Comparison of ENCODE assay signal across 7 cellular contexts in the genomic region with DNA sequence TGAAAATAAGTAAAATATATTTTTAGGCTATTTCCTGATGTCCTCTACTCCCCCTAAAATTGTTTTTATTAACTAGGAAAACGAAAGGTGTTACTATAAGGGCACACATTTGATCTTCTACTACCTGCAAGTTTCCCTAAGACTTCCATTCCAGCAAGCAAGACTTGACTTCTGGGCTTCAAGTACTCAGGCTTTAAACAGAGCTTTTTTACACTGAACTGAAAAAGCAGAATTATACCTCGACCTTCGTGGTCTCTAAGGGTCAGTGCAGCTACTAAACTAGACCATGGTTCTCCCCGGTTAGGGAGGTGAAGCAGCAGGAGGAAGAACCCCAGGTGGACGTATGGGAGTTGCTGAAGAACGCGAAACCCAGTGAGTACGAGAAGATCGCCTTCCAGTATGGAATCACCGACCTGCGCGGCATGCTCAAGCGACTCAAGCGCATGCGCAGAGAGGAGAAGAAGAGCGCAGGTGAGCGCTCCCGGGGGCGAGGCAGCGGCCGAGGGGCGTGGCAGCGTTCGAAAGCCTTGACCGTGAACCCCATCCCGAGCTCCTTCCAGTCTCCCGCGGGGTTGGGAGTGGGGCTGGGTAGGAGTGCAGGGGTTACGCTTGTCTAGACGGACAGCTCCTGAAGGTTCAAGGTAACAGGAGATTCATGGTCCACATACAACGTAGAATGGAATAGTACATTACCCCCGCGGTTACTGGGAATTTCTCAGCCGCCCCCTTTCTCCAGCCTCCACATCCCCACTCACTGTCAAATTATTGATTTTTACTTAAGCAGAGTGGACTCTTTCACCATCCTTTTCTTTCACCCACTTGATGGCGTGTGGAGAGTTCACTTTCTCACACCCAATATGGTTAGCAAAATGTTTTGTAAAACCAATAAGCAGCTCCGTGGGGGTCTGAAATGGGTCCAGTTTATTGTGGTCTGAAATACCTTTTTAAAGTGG. TPM values are rescaled to one million over a fixed set of nuclear protein-coding genes. Genes with fewer than 3 reads are reported as not detected.
DNase-seq lines count a peak whose midpoint lies in the region; ATAC-seq and TF ChIP-seq lines count a peak whose summit lies in the region.

No MANE protein-coding gene starts in this region.

- no TSS peak for BruUV-seq in IMR-90 (replicated peaks; lab: Mats Ljungman, UMichigan)

- H3K27ac Mint-ChIP-seq in activated T-cell treated with anti-CD3 and anti-CD28 coated beads, Interleukin-2, amount 50 U/mL, for 72 hours = no peak overlapping the region

- H3K4me3 ChIP-seq in IMR-90 (ENCODE audit: insufficient read depth, low read depth, low read length) (no peak overlapping the region), iPS-18c (ENCODE audit: insufficient read depth, low read depth, low read length) (peak overlapping the region; percentile 31; the same call in 1 of the 2 replicates), gastrocnemius medialis (no peak overlapping the region)

- no peak overlapping the region for H3K4ac ChIP-seq in IMR-90 (ENCODE audit: low read depth, low read length)

- no peak for TF ChIP-seq POLR2A in IMR-90 (IDR thresholded peaks at IDR 0.05; ENCODE audit: low read depth, low read length)
- TF ChIP-seq POLR2A in gastrocnemius medialis (IDR thresholded peaks at IDR 0.05) = no peak
- no peak for TF ChIP-seq POLR2A in GM18505 (IDR thresholded peaks at IDR 0.05; ENCODE audit: borderline replicate concordance, extremely low read depth, insufficient read depth, insufficient read length)

- H2AFZ ChIP-seq in IMR-90 (replicated peaks; ENCODE audit: low read length, poor library complexity) = peak overlapping the region; percentile 78

- TF ChIP-seq CTCF in IMR-90 (conservative IDR thresholded peaks at IDR 0.05; ENCODE audit: low read depth, low read length) (no peak), gastrocnemius medialis (IDR thresholded peaks at IDR 0.05 in 4 of 5, conservative IDR thresholded peaks at IDR 0.05 in 1 of 5) (no peak)

- H3K36me3 Mint-ChIP-seq in activated T-cell treated with anti-CD3 and anti-CD28 coated beads, Interleukin-2, amount 50 U/mL, for 72 hours (ENCODE audit: insufficient read depth in 2 of 2) = no peaks in the 10 kb centered on the region

- ATAC-seq in IMR-90 (ENCODE audit: low read depth) = no peak
- no peak for ATAC-seq in activated T-cell treated with anti-CD3 and anti-CD28 coated beads, Interleukin-2, amount 50 U/mL, for 72 hours (replicated peaks in 1 of 2)
- ATAC-seq in gastrocnemius medialis = peak in 1 of 2 donors; percentile 22
- no peak for ATAC-seq in GM19455 (IDR thresholded peaks at IDR 0.05; ENCODE audit: unreplicated experiment)
- ATAC-seq in GM18505 (IDR thresholded peaks at IDR 0.05; ENCODE audit: unreplicated experiment) = no peak

- intact Hi-C loops in IMR-90 (cut with micrococcal nuclease) (no loop called here), gastrocnemius medialis (cut with DNase I; ENCODE audit: low total_unique reads) (no loop called here)

- no peaks in the 10 kb centered on the region for H3K79me1 ChIP-seq in IMR-90 (ENCODE audit: low read depth in 1 of 2, low read length in 2 of 2)

- H2BK120ac ChIP-seq in IMR-90 (ENCODE audit: low read depth, low read length) = no peak overlapping the region

- no peak overlapping the region for H3K14ac ChIP-seq in IMR-90 (replicated peaks; ENCODE audit: low read depth, low read length)

- peaks cover 5% of the 10 kb centered on the region for H3K4me1 Mint-ChIP-seq in activated T-cell treated with anti-CD3 and anti-CD28 coated beads, Interleukin-2, amount 50 U/mL, for 72 hours (ENCODE audit: low read depth)

- no peak overlapping the region for H2BK20ac ChIP-seq in IMR-90 (ENCODE audit: low read depth, low read length)

- no peak overlapping the region for H2BK15ac ChIP-seq in IMR-90 (ENCODE audit: low read depth, low read length)

- no peak overlapping the region for H3K23ac ChIP-seq in IMR-90 (ENCODE audit: low read depth, low read length)

- no peak overlapping the region for H4K5ac ChIP-seq in IMR-90 (ENCODE audit: low read depth, low read length)

- peak overlapping the region; percentile 81 for H3K4me2 ChIP-seq in IMR-90 (ENCODE audit: low read depth, low read length)

- peak overlapping the region; percentile 69 to 74 for H3K4me3 Mint-ChIP-seq in activated T-cell treated with anti-CD3 and anti-CD28 coated beads, Interleukin-2, amount 50 U/mL, for 72 hours

- POLR2A ChIA-PET in IMR-90 (lab: Charles Lee; ENCODE audit: unreplicated experiment) = no interaction called here

- peaks cover 3% of the 10 kb centered on the region; the same call in 1 of the 2 replicates for H3K27me3 ChIP-seq in IMR-90 (ENCODE audit: control insufficient read depth, insufficient read depth, low read length)
- no peaks in the 10 kb centered on the region for H3K27me3 ChIP-seq in gastrocnemius medialis

- H3K9me3 ChIP-seq in IMR-90 (ENCODE audit: control insufficient read depth, insufficient read depth, low read length) (no peaks in the 10 kb centered on the region), iPS-18c (ENCODE audit: control insufficient read depth, insufficient read depth, low read length) (no peaks in the 10 kb centered on the region), gastrocnemius medialis (no peaks in the 10 kb centered on the region)

- no peak overlapping the region for H4K8ac ChIP-seq in IMR-90 (ENCODE audit: low read depth in 2 of 2, low read length in 2 of 2)

- H3K9me3 Mint-ChIP-seq in activated T-cell treated with anti-CD3 and anti-CD28 coated beads, Interleukin-2, amount 50 U/mL, for 72 hours = no peaks in the 10 kb centered on the region

- H3K27me3 Mint-ChIP-seq in activated T-cell treated with anti-CD3 and anti-CD28 coated beads, Interleukin-2, amount 50 U/mL, for 72 hours (ENCODE audit: low read depth) = peaks cover 29% of the 10 kb centered on the region

- no CpG with 5 or more reads among the region's 36 CpGs for WGBS in IMR-90 (ENCODE audit: extremely low coverage in 2 of 2, insufficient read length in 1 of 2), 2 experiments

- H3K56ac ChIP-seq in IMR-90 (ENCODE audit: extremely low read depth, insufficient read depth, low read length) = no peak overlapping the region

- dilution Hi-C loops in IMR-90 (cut with HindIII; ENCODE audit: low sequenced_read_pairs, unreplicated experiment) = no loop called here

- H4K91ac ChIP-seq in IMR-90 (ENCODE audit: insufficient read depth, low read depth, low read length) = no peak overlapping the region

- H3K36me3 ChIP-seq in IMR-90 (ENCODE audit: control insufficient read depth, insufficient read depth, low read length) (no peaks in the 10 kb centered on the region), gastrocnemius medialis (peaks cover 0 to 91% of the 10 kb centered on the region in 2 donors)

- no peak overlapping the region for H3K18ac ChIP-seq in IMR-90 (ENCODE audit: low read depth, low read length)

- DNase-seq in IMR-90 = no peak
- peak in 1 of 2 donors; percentile 2 for DNase-seq in activated T-cell treated with anti-CD3 and anti-CD28 coated beads, Interleukin-2, amount 50 U/mL, for 72 hours
- DNase-seq in gastrocnemius medialis = peak in 1 of 2 donors; percentile 29
- DNase-seq in NCI-H524 (lab: John Stamatoyannopoulos, UW) = no peak

- in situ Hi-C loops in IMR-90 (cut with MboI; ENCODE audit: low sequenced_read_pairs) (no loop called here), gastrocnemius medialis (cut with MboI; ENCODE audit: low sequenced_read_pairs in 4 of 4) (no loop called here)

- no peak overlapping the region for H2AK5ac ChIP-seq in IMR-90 (ENCODE audit: low read depth, low read length)

- no peaks in the 10 kb centered on the region for H4K20me1 ChIP-seq in IMR-90 (ENCODE audit: insufficient read depth, low read length)

- H2BK5ac ChIP-seq in IMR-90 (ENCODE audit: low read depth, low read length, poor library complexity, severe bottlenecking) = no peak overlapping the region

- no peaks in the 10 kb centered on the region for H3K9me1 ChIP-seq in IMR-90 (ENCODE audit: insufficient read depth, low read length)

- no peak overlapping the region for H3K27ac ChIP-seq in IMR-90 (ENCODE audit: insufficient read depth, low read length)
- H3K27ac ChIP-seq in gastrocnemius medialis = peak overlapping the region; percentile 37 to 75 (median 60)

- no peak overlapping the region for H2AK9ac ChIP-seq in IMR-90 (replicated peaks; ENCODE audit: low read depth, low read length, poor library complexity)

- no peak for TF ChIP-seq RAD21 in IMR-90 (IDR thresholded peaks at IDR 0.05; ENCODE audit: low read length)

- no peak overlapping the region for H3K9ac ChIP-seq in IMR-90 (ENCODE audit: low read depth, low read length)

- H3K4me1 ChIP-seq in IMR-90 (ENCODE audit: control insufficient read depth, insufficient read depth, low read length) = no peaks in the 10 kb centered on the region
- peaks cover 0 to 6% of the 10 kb centered on the region in 2 donors for H3K4me1 ChIP-seq in gastrocnemius medialis

- CTCF ChIA-PET in IMR-90 (lab: Yijun Ruan, JAX) = no interaction called here

TF ChIP-seq in IMR-90, 13 proteins besides CTCF, POLR2A, EP300 and RAD21 (continues in another document):
- TF ChIP-seq MXI1 (IDR thresholded peaks at IDR 0.05; ENCODE audit: borderline replicate concordance, low read depth, low read length) = no peak
- no peak for TF ChIP-seq MAFK (IDR thresholded peaks at IDR 0.05; ENCODE audit: low read depth, low read length)
- TF ChIP-seq, protein P1, sequence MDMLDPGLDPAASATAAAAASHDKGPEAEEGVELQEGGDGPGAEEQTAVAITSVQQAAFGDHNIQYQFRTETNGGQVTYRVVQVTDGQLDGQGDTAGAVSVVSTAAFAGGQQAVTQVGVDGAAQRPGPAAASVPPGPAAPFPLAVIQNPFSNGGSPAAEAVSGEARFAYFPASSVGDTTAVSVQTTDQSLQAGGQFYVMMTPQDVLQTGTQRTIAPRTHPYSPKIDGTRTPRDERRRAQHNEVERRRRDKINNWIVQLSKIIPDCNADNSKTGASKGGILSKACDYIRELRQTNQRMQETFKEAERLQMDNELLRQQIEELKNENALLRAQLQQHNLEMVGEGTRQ (IDR thresholded peaks at IDR 0.05; ENCODE audit: low read depth, low read length) = no peak
- TF ChIP-seq RFX5 (IDR thresholded peaks at IDR 0.05; ENCODE audit: low read depth, low read length) = no peak
- no peak for TF ChIP-seq RCOR1 (IDR thresholded peaks at IDR 0.05; ENCODE audit: insufficient replicate concordance, low read length)
- no peak for TF ChIP-seq CEBPB (IDR thresholded peaks at IDR 0.05; ENCODE audit: low read depth, low read length)

RNA-seq across cellular contexts. Expression of gene MYBPC1, which starts 47.6 kb away (rescaled TPM):
- total RNA-seq in IMR-90 (2012; rRNA removed) = not detected in 2 replicates
- not detected in 2 replicates for polyA plus RNA-seq in IMR-90 (2012; rRNA removed)
- not detected in 2 replicates for polyA plus RNA-seq in IMR-90 (2012; cell fraction: cytosol; rRNA removed)
- polyA plus RNA-seq in IMR-90 (2012; cell fraction: nucleus; rRNA removed; ENCODE audit: low replicate concordance) = not detected in 2 replicates
- total RNA-seq in activated T-cell treated with anti-CD3 and anti-CD28 coated beads, Interleukin-2, amount 50 U/mL, for 72 hours = not detected
- 1,000 to 10,000 TPM; 2,958 to 5,874 (median 4,932) TPM for total RNA-seq in gastrocnemius medialis

RNA-seq across cellular contexts. Expression of gene CHPT1, which starts 55.0 kb away (rescaled TPM):
- total RNA-seq in IMR-90 (2012; rRNA removed) (8.1 and 18.6 TPM in 2 replicates), gastrocnemius medialis (10 to 100 TPM; 32.3 to 67.3 (median 36.1) TPM)
- polyA plus RNA-seq in IMR-90 (2012; rRNA removed) = 11.4 and 11.7 TPM in 2 replicates
- polyA plus RNA-seq in IMR-90 (2012; cell fraction: cytosol; rRNA removed) = 2.1 and 10.0 TPM in 2 replicates
- polyA plus RNA-seq in IMR-90 (2012; cell fraction: nucleus; rRNA removed; ENCODE audit: low replicate concordance) = 6.9 and 8.3 TPM in 2 replicates
- 10 to 100 TPM; 20.2 to 24.6 TPM for total RNA-seq in activated T-cell treated with anti-CD3 and anti-CD28 coated beads, Interleukin-2, amount 50 U/mL, for 72 hours

Comparison
In these comparisons a context has a peak if more than half of its experiments do, and no peak if none do; other contexts are left out.
1. RNA of gene MYBPC1, which starts 47.6 kb away (total RNA-seq): 2,958 to 5,874 TPM in gastrocnemius medialis; not detected in IMR-90 and not detected in activated T-cell treated with anti-CD3 and anti-CD28 coated beads, Interleukin-2, amount 50 U/mL, for 72 hours; every median in the first group is over 1,000 times any median in the second.